16 cellular contexts compared by ENCODE assay signal in the genomic region with DNA sequence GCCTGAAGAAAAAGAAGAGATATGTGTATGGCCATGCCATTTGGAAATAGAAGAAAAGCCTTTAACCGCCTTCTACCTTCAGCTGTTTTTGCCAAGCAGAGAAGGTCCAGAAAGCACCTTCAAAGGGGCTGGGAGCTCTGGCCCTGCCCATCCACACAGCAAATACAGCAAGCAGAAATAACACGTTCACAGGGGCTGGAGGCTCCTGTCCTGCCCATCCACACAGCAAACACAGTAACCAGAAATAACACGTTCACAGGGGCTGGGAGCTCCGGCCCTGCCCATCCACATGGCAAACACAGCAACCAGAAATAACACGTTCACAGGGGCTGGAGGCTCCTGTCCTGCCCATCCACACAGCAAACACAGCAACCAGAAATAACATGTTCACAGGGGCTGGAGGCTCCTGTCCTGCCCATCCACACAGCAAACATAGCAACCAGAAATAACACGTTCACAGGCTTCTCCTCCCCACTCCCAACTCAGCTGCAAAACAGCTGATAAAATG.
A peak's percentile ranks its signal among the peaks of the same experiment; 100 is the strongest.
DNase-seq lines count a peak whose midpoint lies in the region; ATAC-seq and TF ChIP-seq lines count a peak whose summit lies in the region.
"Had no signal": no experiment of that assay in that cellular context is flagged by ENCODE, and none has a peak within 500 bp of the region (broad histone marks: within the 10 kb centered on the region; RNA-seq: fewer than 3 reads in every experiment).

No MANE protein-coding gene starts in this region.

- H3K27ac ChIP-seq in endodermal cell (ENCODE audit: low read depth, low read length): no peak overlapping the region
- H3K27ac ChIP-seq in neuronal stem cell (replicated peaks; ENCODE audit: low read length): no peak overlapping the region
- no peak overlapping the region for H3K27ac ChIP-seq in foreskin keratinocyte
- H3K27ac ChIP-seq: GM23248, PC-9 had no signal

- no peak overlapping the region for H3K4me3 ChIP-seq in endodermal cell (ENCODE audit: low read length)
- no peak overlapping the region for H3K4me3 ChIP-seq in neuronal stem cell (ENCODE audit: low read length in 2 of 2)
- H3K4me3 ChIP-seq: GM23248, PC-9 had no signal

- H3K9me3 ChIP-seq in endodermal cell (ENCODE audit: control insufficient read depth, low read length) (peaks cover 90% of the 10 kb centered on the region), neuronal stem cell (replicated peaks in 1 of 2; ENCODE audit: control insufficient read depth in 2 of 2, insufficient read depth in 1 of 2, low read depth in 1 of 2, low read length in 2 of 2) (peaks cover 8 to 11% of the 10 kb centered on the region in 2 donors)

- no peaks in the 10 kb centered on the region for H3K4me1 Mint-ChIP-seq in endodermal cell
- H3K4me1 Mint-ChIP-seq in activated T-cell treated with anti-CD3 and anti-CD28 coated beads, Interleukin-2, amount 50 U/mL, for 72 hours (ENCODE audit: low read depth): no peaks in the 10 kb centered on the region

- H3K4me2 ChIP-seq in neuronal stem cell (ENCODE audit: insufficient read depth, low read length, poor library complexity, severe bottlenecking): no peak overlapping the region
- H3K4me2 ChIP-seq: PC-9 had no signal

- peak overlapping the region; percentile 16 for H2BK5ac ChIP-seq in neuronal stem cell (ENCODE audit: low read length)

- H3K36me3 Mint-ChIP-seq in endodermal cell (ENCODE audit: low read depth): peaks cover 9% of the 10 kb centered on the region
- peaks cover 2 to 3% of the 10 kb centered on the region in 2 donors for H3K36me3 Mint-ChIP-seq in activated T-cell treated with anti-CD3 and anti-CD28 coated beads, Interleukin-2, amount 50 U/mL, for 72 hours (ENCODE audit: insufficient read depth in 2 of 2)

- H4K91ac ChIP-seq in neuronal stem cell (ENCODE audit: low read depth, low read length, poor library complexity): no peak overlapping the region

- 61 to 71% methylated on average over 2 to 6 of the region's 6 CpGs for WGBS in endodermal cell (ENCODE audit: insufficient coverage in 1 of 2, insufficient read length in 1 of 2), 2 experiments
- WGBS in neuronal stem cell (ENCODE audit: extremely low coverage in 2 of 2, insufficient read length in 2 of 2, insufficient replicate concordance in 1 of 2), 2 donors: no CpG with 5 or more reads among the region's 6 CpGs

- H3K27me3 Mint-ChIP-seq in endodermal cell (ENCODE audit: insufficient read depth): peaks cover 3% of the 10 kb centered on the region
- no peaks in the 10 kb centered on the region for H3K27me3 Mint-ChIP-seq in activated T-cell treated with anti-CD3 and anti-CD28 coated beads, Interleukin-2, amount 50 U/mL, for 72 hours (ENCODE audit: low read depth)

- H3K79me1 ChIP-seq in neuronal stem cell (ENCODE audit: low read depth, low read length): no peaks in the 10 kb centered on the region

- H2BK12ac ChIP-seq in neuronal stem cell (ENCODE audit: low read length): no peak overlapping the region

- H3K27me3 ChIP-seq in endodermal cell (ENCODE audit: control insufficient read depth, insufficient read depth, low read length, poor library complexity, severe bottlenecking): no peaks in the 10 kb centered on the region
- peaks cover 0 to 21% (median 0%) of the 10 kb centered on the region in 3 experiments for H3K27me3 ChIP-seq in neuronal stem cell (ENCODE audit: control insufficient read depth in 3 of 3, insufficient read depth in 3 of 3, low read depth in 1 of 3, low read length in 3 of 3)
- no peaks in the 10 kb centered on the region for H3K27me3 ChIP-seq in foreskin keratinocyte

- no peak overlapping the region for H2AK5ac ChIP-seq in neuronal stem cell (ENCODE audit: low read depth, low read length)

- no peak overlapping the region for H3K14ac ChIP-seq in neuronal stem cell (ENCODE audit: low read length)

- DNase-seq in COLO668 (lab: John Stamatoyannopoulos, UW; ENCODE audit: unreplicated experiment) (peak; percentile 39), NCI-H1417 (lab: John Stamatoyannopoulos, UW) (peak in 2 of 3 experiments; percentile 70 to 73), endodermal cell (peak; percentile 13), neuronal stem cell (ENCODE audit: low spot score) (no peak), NCI-H1436 treated with DMSO at 0.1 percent for 48 hours (lab: John Stamatoyannopoulos, UW) (no peak), foreskin keratinocyte (no peak)
- DNase-seq in activated T-cell treated with anti-CD3 and anti-CD28 coated beads, Interleukin-2, amount 50 U/mL, for 72 hours: no peak
- DNase-seq: DND-41, GM23248, HCEC 1CT, KBM-7, MV-4-11, NCI-H1436, NCI-H2081 treated with DMSO at 0.1 percent for 48 hours, NCI-H774, PC-9 had no signal

- H3K4me1 ChIP-seq in endodermal cell (ENCODE audit: control insufficient read depth, insufficient read depth, low read length) (no peaks in the 10 kb centered on the region), neuronal stem cell (ENCODE audit: control insufficient read depth in 2 of 2, insufficient read depth in 1 of 2, low read depth in 1 of 2, low read length in 2 of 2) (peaks cover 7 to 30% of the 10 kb centered on the region in 2 donors), foreskin keratinocyte (no peaks in the 10 kb centered on the region)

- H3K9me3 Mint-ChIP-seq in endodermal cell: peaks cover 24% of the 10 kb centered on the region
- peaks cover 1 to 4% of the 10 kb centered on the region in 2 donors for H3K9me3 Mint-ChIP-seq in activated T-cell treated with anti-CD3 and anti-CD28 coated beads, Interleukin-2, amount 50 U/mL, for 72 hours

- H3K36me3 ChIP-seq in endodermal cell (ENCODE audit: control insufficient read depth, insufficient read depth, low read length): no peaks in the 10 kb centered on the region
- no peaks in the 10 kb centered on the region for H3K36me3 ChIP-seq in neuronal stem cell (replicated peaks in 1 of 2; ENCODE audit: control insufficient read depth in 2 of 2, insufficient read depth in 2 of 2, low read length in 2 of 2)

- H2BK120ac ChIP-seq in neuronal stem cell (ENCODE audit: low read depth, low read length): no peak overlapping the region

- TF ChIP-seq CTCF in endodermal cell (conservative IDR thresholded peaks at IDR 0.05) (no peak), foreskin keratinocyte (conservative IDR thresholded peaks at IDR 0.05) (no peak)

- no peak overlapping the region for H3K4me3 Mint-ChIP-seq in endodermal cell
- H3K4me3 Mint-ChIP-seq in activated T-cell treated with anti-CD3 and anti-CD28 coated beads, Interleukin-2, amount 50 U/mL, for 72 hours: no peak overlapping the region

- H3K4ac ChIP-seq in neuronal stem cell (ENCODE audit: low read length): no peak overlapping the region

- H2AFZ ChIP-seq in neuronal stem cell (ENCODE audit: low read length): no peak overlapping the region
- H2AFZ ChIP-seq: GM23248, PC-9 had no signal

- H2BK15ac ChIP-seq in neuronal stem cell (ENCODE audit: low read length): no peak overlapping the region

- no peak overlapping the region for H3K27ac Mint-ChIP-seq in endodermal cell
- no peak overlapping the region for H3K27ac Mint-ChIP-seq in activated T-cell treated with anti-CD3 and anti-CD28 coated beads, Interleukin-2, amount 50 U/mL, for 72 hours

- ATAC-seq in foreskin keratinocyte: no peak
- no peak for ATAC-seq in activated T-cell treated with anti-CD3 and anti-CD28 coated beads, Interleukin-2, amount 50 U/mL, for 72 hours (replicated peaks in 1 of 2)

- no peak overlapping the region for H3K23ac ChIP-seq in neuronal stem cell (ENCODE audit: low read depth, low read length, poor library complexity)

- no peak overlapping the region for H4K8ac ChIP-seq in neuronal stem cell (ENCODE audit: low read depth, low read length)

- no peak overlapping the region for H3K18ac ChIP-seq in neuronal stem cell (ENCODE audit: low read length)

- H3K9ac ChIP-seq in endodermal cell (ENCODE audit: extremely low read depth, low read length, poor library complexity, severe bottlenecking) (no peak overlapping the region), neuronal stem cell (ENCODE audit: low read depth, low read length, poor library complexity) (no peak overlapping the region)
- H3K9ac ChIP-seq: GM23248 had no signal

Comparison
In these comparisons a context has a peak if more than half of its experiments do, and no peak if none do; other contexts are left out.
1. DNase-seq: peak in COLO668 (single experiment), NCI-H1417 (2 of 3) and endodermal cell (single experiment); none in neuronal stem cell (single experiment), NCI-H1436 treated with DMSO at 0.1 percent for 48 hours (single experiment), foreskin keratinocyte (0 of 2) and activated T-cell treated with anti-CD3 and anti-CD28 coated beads, Interleukin-2, amount 50 U/mL, for 72 hours (0 of 2).